In genomic region chr17:38898812-38899348, GRCh38 we compare ENCODE assay signal across 8 cellular contexts. TPM values are rescaled to one million over a fixed set of nuclear protein-coding genes. Genes with fewer than 3 reads are reported as not detected.
A peak's percentile ranks its signal among the peaks of the same experiment; 100 is the strongest.
DNase-seq lines count a peak whose midpoint lies in the region; ATAC-seq and TF ChIP-seq lines count a peak whose summit lies in the region.

No MANE protein-coding gene starts in this region.

- peaks cover 0 to 1% (median 0%) of the 10 kb centered on the region in 3 donors for H3K27me3 Mint-ChIP-seq in CD14-positive monocyte (ENCODE audit: low read depth in 3 of 3)

- H3K9me3 ChIP-seq in MM.1S (replicated peaks; ENCODE audit: insufficient read depth, low read length): no peaks in the 10 kb centered on the region

- TF ChIP-seq CTCF in CD14-positive monocyte (IDR thresholded peaks at IDR 0.05) (no peak), MM.1S (IDR thresholded peaks at IDR 0.05; ENCODE audit: low read length) (no peak)

- H3K27ac ChIP-seq in MM.1S (ENCODE audit: low read length): peak overlapping the region; percentile 88

- peaks cover 40 to 55% of the 10 kb centered on the region in 2 donors for H3K36me3 Mint-ChIP-seq in CD14-positive monocyte

- H3K27ac Mint-ChIP-seq in CD14-positive monocyte: peak overlapping the region; percentile 85 to 97 (median 94)

- no peaks in the 10 kb centered on the region for H4K20me1 ChIP-seq in MM.1S (ENCODE audit: insufficient read depth, low read length)

- peak overlapping the region; percentile 56 for H3K9ac ChIP-seq in MM.1S (ENCODE audit: low read length)

- ATAC-seq in GM21515 (IDR thresholded peaks at IDR 0.05; ENCODE audit: unreplicated experiment) (peak; percentile 71), left ventricle myocardium superior (no peak)

- peaks cover 52% of the 10 kb centered on the region for H3K79me2 ChIP-seq in MM.1S (ENCODE audit: low read length)

- H3K9me3 Mint-ChIP-seq in CD14-positive monocyte: no peaks in the 10 kb centered on the region

- no peaks in the 10 kb centered on the region for H3K36me3 ChIP-seq in MM.1S (replicated peaks; ENCODE audit: insufficient read depth, low read length)

- H2AFZ ChIP-seq in MM.1S (ENCODE audit: low read length): peak overlapping the region; percentile 65

- peaks cover 68% of the 10 kb centered on the region for H3K4me1 Mint-ChIP-seq in CD14-positive monocyte

- H3F3A ChIP-seq in MM.1S (ENCODE audit: insufficient read depth, low read length): peaks cover 15% of the 10 kb centered on the region

- H3K4me3 ChIP-seq in MM.1S (ENCODE audit: low read length): peak overlapping the region; percentile 53

- H3K27me3 ChIP-seq in MM.1S (replicated peaks; ENCODE audit: insufficient read depth, low read length): no peaks in the 10 kb centered on the region

- DNase-seq in CD14-positive monocyte (ENCODE audit: low spot score) (peak; percentile 75), MM.1S (peak; percentile 95), left ventricle myocardium superior (peak; percentile 60), NCI-H345 (lab: John Stamatoyannopoulos, UW) (no peak), NCI-H128 (lab: John Stamatoyannopoulos, UW; ENCODE audit: unreplicated experiment) (no peak)
- DNase-seq in activated CD8-positive, alpha-beta memory T cell treated with anti-CD3 and anti-CD28 coated beads, Interleukin-2, amount 50 U/mL, for 24 hours (ENCODE audit: extremely low read depth): peak; percentile 69
- peak; percentile 57 to 69 (median 68) for DNase-seq in stimulated activated CD4-positive, alpha-beta T cell treated with anti-CD3 and anti-CD28 coated beads, TNF-alpha, amount 100 ng/mL, for 1 hour (ENCODE audit: low read depth in 3 of 3, low spot score in 1 of 3)

- peak overlapping the region; percentile 96 for H3K4me2 ChIP-seq in MM.1S (ENCODE audit: low read depth, low read length)

- H3K9me2 ChIP-seq in MM.1S (replicated peaks; ENCODE audit: insufficient read depth, low read length): no peaks in the 10 kb centered on the region

- intact Hi-C loops in CD14-positive monocyte (cut with micrococcal nuclease): no loop called here
- intact Hi-C loops in left ventricle myocardium superior (cut with micrococcal nuclease): no loop called here

- H3K4me1 ChIP-seq in MM.1S (ENCODE audit: low read length): peaks cover 33% of the 10 kb centered on the region

- H3K4me3 Mint-ChIP-seq in CD14-positive monocyte: peak overlapping the region; percentile 65 to 87

RNA-seq across cellular contexts. Expression of gene LASP1, which starts 29.0 kb away (rescaled TPM):
- polyA plus RNA-seq in CD14-positive monocyte: 10 to 100 TPM; 70.6 to 93.7 TPM
- 28.4 TPM for total RNA-seq in left ventricle myocardium superior

RNA-seq across cellular contexts. Expression of gene RPL23, which starts 45.4 kb away (rescaled TPM):
- 100 to 1,000 TPM; 561 to 618 TPM for polyA plus RNA-seq in CD14-positive monocyte
- total RNA-seq in left ventricle myocardium superior: 799 TPM

Comparison
In these comparisons a context has a peak if more than half of its experiments do, and no peak if none do; other contexts are left out.
1. DNase-seq: peak in CD14-positive monocyte (single experiment), MM.1S (single experiment), activated CD8-positive, alpha-beta memory T cell treated with anti-CD3 and anti-CD28 coated beads, Interleukin-2, amount 50 U/mL, for 24 hours (single experiment), left ventricle myocardium superior (single experiment) and stimulated activated CD4-positive, alpha-beta T cell treated with anti-CD3 and anti-CD28 coated beads, TNF-alpha, amount 100 ng/mL, for 1 hour (3 of 3); none in NCI-H345 (single experiment) and NCI-H128 (single experiment).